10 cellular contexts compared by ENCODE assay signal in the genomic region with DNA sequence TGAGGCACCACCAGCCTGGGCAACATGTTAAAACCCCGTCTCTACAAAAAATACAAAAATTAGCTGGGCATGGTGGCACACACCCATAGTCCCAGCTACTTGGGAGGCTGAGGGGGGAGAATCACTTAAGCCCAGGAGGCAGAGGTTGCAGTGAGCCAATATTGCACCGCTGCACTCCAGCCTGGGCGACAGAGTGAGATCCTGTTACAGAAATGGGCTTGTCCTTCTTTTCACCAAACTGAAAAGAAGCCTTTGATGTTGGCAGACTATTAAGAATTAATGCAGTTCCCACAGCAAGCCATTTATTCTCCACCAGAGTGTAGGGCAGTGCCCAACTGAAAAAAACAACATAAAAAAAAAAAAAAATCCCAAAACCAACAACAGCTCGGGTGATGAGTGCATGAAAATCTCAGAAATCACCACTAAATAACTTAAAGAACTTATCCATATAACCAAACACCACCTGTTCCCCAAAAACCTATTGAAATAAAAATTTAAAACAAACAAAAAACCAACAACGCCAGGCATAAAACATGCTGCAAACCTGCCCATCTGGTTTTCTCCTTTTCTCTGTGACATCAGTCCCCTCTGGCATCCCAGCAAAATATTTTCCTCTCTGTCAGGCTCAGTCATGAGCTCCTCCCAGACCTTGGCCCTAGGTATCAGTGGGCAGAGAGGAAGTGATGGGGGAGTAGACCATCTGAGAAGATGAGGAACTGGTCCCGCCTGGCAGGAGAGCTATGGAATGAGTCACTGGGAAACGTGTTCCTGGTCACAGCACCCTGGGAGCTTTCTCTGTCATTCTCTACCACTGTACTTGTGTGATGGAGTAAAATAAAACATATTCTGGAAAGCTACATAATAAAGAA. TPM values are rescaled to one million over a fixed set of nuclear protein-coding genes. Genes with fewer than 3 reads are reported as not detected.
DNase-seq lines count a peak whose midpoint lies in the region; ATAC-seq, FAIRE-seq and TF ChIP-seq lines count a peak whose summit lies in the region.
"Had no signal": no experiment of that assay in that cellular context is flagged by ENCODE, and none has a peak within 500 bp of the region (broad histone marks: within the 10 kb centered on the region; RNA-seq: fewer than 3 reads in every experiment).

No MANE protein-coding gene starts in this region.

- TF ChIP-seq RAD21 in GM12878 (IDR thresholded peaks at IDR 0.05; ENCODE audit: insufficient read depth, low read depth, low read length) = no peak

- H3K4me1 ChIP-seq in BE2C (no peaks in the 10 kb centered on the region; the same call in 1 of the 2 replicates), GM12878 (ENCODE audit: control insufficient read depth, insufficient read depth, low read length) (peaks cover 4% of the 10 kb centered on the region; the same call in 1 of the 2 replicates), lower lobe of right lung (peaks cover 9% of the 10 kb centered on the region), spleen (peaks cover 4 to 57% (median 26%) of the 10 kb centered on the region in 6 donors)

- DNase-seq in BE2C (peak; percentile 30), LHCN-M2 (ENCODE audit: low read depth) (peak; percentile 74), GM12878 (ENCODE audit: low read depth, low spot score) (no peak), lower lobe of right lung (no peak), NCI-H1048 (lab: John Stamatoyannopoulos, UW) (no peak), DMS114 treated with DMSO at 0.1 percent for 48 hours (lab: John Stamatoyannopoulos, UW; ENCODE audit: unreplicated experiment) (no peak), spleen (no peak)
- DNase-seq: activated effector memory CD4-positive, alpha-beta T cell treated with anti-CD3 and anti-CD28 coated beads, Interleukin-2, amount 50 U/mL, for 16 hours; stimulated activated naive CD8-positive, alpha-beta T cell treated with anti-CD3 and anti-CD28 coated beads, Interleukin-15, amount 100 ng/mL, for 72 hours had no signal

- H3K4me3 ChIP-seq in BE2C (ENCODE audit: low read depth, low read length) (no peak overlapping the region), GM12878 (no peak overlapping the region), lower lobe of right lung (no peak overlapping the region), spleen (no peak overlapping the region)

- TF ChIP-seq CTCF in BE2C (IDR thresholded peaks at IDR 0.05; ENCODE audit: low read depth, low read length) (no peak), GM12878 (IDR thresholded peaks at IDR 0.05 in 2 of 3, conservative IDR thresholded peaks at IDR 0.05 in 1 of 3; ENCODE audit: control insufficient read depth in 2 of 3, extremely low read depth in 1 of 3, insufficient read depth in 1 of 3, low read depth in 3 of 3, low read length in 3 of 3) (no peak), lower lobe of right lung (IDR thresholded peaks at IDR 0.05) (no peak), spleen (IDR thresholded peaks at IDR 0.05 in 8 of 11, conservative IDR thresholded peaks at IDR 0.05 in 3 of 11) (no peak)

- intact Hi-C loops in GM12878 (cut with micrococcal nuclease; ENCODE audit: unreplicated experiment) (no loop called here), lower lobe of right lung (cut with DNase I) (no loop called here), spleen (cut with DNase I; ENCODE audit: low total_unique reads) (no loop called here)

- no peak overlapping the region for H3K4me2 ChIP-seq in GM12878 (ENCODE audit: control insufficient read depth, insufficient read depth)

- no TSS peak for BruUV-seq in GM12878 (replicated peaks; lab: Mats Ljungman, UMichigan)

- FAIRE-seq in GM12878 (lab: Jason Lieb, UNC) = no peak

- CTCF ChIA-PET in GM12878 (lab: Yijun Ruan, JAX) = interaction anchor here (0.6 to 2.7 kb wide), 10 partner anchors 11 to 157 kb away, joined by 3 to 9 read pairs (median 4); partner anchors contain the start of gene DYNLL1

- ATAC-seq in GM12878 (peak; percentile 3; the same call in 1 of the 3 replicates), lower lobe of right lung (peak; percentile 19 to 40), GM21529 (IDR thresholded peaks at IDR 0.05; ENCODE audit: unreplicated experiment) (no peak)
- ATAC-seq: stimulated activated naive CD8-positive, alpha-beta T cell treated with anti-CD3 and anti-CD28 coated beads, Interleukin-15, amount 100 ng/mL, for 72 hours had no signal

- no peak for TF ChIP-seq EP300 in GM12878 (IDR thresholded peaks at IDR 0.05; ENCODE audit: borderline replicate concordance in 1 of 2, control insufficient read depth in 1 of 2, low read depth in 2 of 2, low read length in 2 of 2)

- peaks cover 10% of the 10 kb centered on the region for H3K79me2 ChIP-seq in GM12878 (ENCODE audit: control insufficient read depth, insufficient read depth, low read length)

- SMC1A ChIA-PET in GM12878 (lab: Charles Lee; ENCODE audit: uncharacterized antibody, unreplicated experiment) = interaction anchor here (1.3 kb wide), 1 partner anchor 9 kb away, joined by 3 read pairs; no protein-coding TSS in a partner anchor

- H2AFZ ChIP-seq in GM12878 (ENCODE audit: control insufficient read depth, low read depth, low read length) = no peak overlapping the region

- no peaks in the 10 kb centered on the region for H4K20me1 ChIP-seq in GM12878 (ENCODE audit: control insufficient read depth, insufficient read depth)

- H3K27ac ChIP-seq in GM12878 (ENCODE audit: control insufficient read depth, insufficient read depth) (no peak overlapping the region), lower lobe of right lung (no peak overlapping the region), spleen (peak overlapping the region in 2 of 8 donors; percentile 3 to 22)

- RAD21 ChIA-PET in GM12878 (lab: Charles Lee; ENCODE audit: unreplicated experiment) = interaction anchor here (0.7 kb wide), 1 partner anchor 23 kb away, joined by 6 read pairs; no protein-coding TSS in a partner anchor

- in situ Hi-C loops in GM12878 (cut with MboI) = no loop called here

- H3K9me3 ChIP-seq in BE2C = no peaks in the 10 kb centered on the region
- no peaks in the 10 kb centered on the region for H3K9me3 ChIP-seq in GM12878 (replicated peaks; ENCODE audit: control insufficient read depth, insufficient read depth, low read length)
- H3K9me3 ChIP-seq in lower lobe of right lung = no peaks in the 10 kb centered on the region
- H3K9me3 ChIP-seq in spleen = no peaks in the 10 kb centered on the region

- H3K27me3 ChIP-seq in BE2C (no peaks in the 10 kb centered on the region), GM12878 (replicated peaks in 1 of 2; ENCODE audit: control insufficient read depth in 2 of 2, insufficient read depth in 2 of 2, low read length in 1 of 2) (no peaks in the 10 kb centered on the region), lower lobe of right lung (ENCODE audit: low read depth) (no peaks in the 10 kb centered on the region), spleen (replicated peaks in 1 of 7) (no peaks in the 10 kb centered on the region)

- H3K9ac ChIP-seq in GM12878 (ENCODE audit: control insufficient read depth, insufficient read depth, low read length) = no peak overlapping the region

- POLR2A ChIA-PET in GM12878 (lab: Charles Lee) = interaction anchor here (0.6 to 2.0 kb wide), 5 partner anchors 11 to 64 kb away, joined by 4 to 7 read pairs (median 4); no protein-coding TSS in a partner anchor

- TF ChIP-seq POLR2A in GM12878 (IDR thresholded peaks at IDR 0.05; ENCODE audit: low read depth, low read length) (no peak), spleen (IDR thresholded peaks at IDR 0.05) (no peak)

- WGBS in GM12878 (ENCODE audit: insufficient coverage, insufficient replicate concordance, low lambda C conversion rate, missing lambda C conversion rate) = 54% methylated on average over 7 of the region's 7 CpGs
- WGBS in spleen, 5 donors = 57 to 67% (median 61%) methylated on average over 7 of the region's 7 CpGs

- H3K36me3 ChIP-seq in BE2C (no peaks in the 10 kb centered on the region), GM12878 (ENCODE audit: control insufficient read depth in 2 of 2, insufficient read depth in 2 of 2, low read length in 1 of 2) (no peaks in the 10 kb centered on the region), lower lobe of right lung (no peaks in the 10 kb centered on the region), spleen (no peaks in the 10 kb centered on the region)

RNA-seq across cellular contexts. Expression of gene SRSF9, which starts 4.8 kb away (rescaled TPM):
- 624 TPM for polyA plus RNA-seq in BE2C (2012; ENCODE audit: insufficient read depth, insufficient read length, low read depth)
- total RNA-seq in LHCN-M2 (2014; rRNA removed) (170 and 172 TPM in 2 replicates), GM12878 (2014; rRNA removed) (141 and 182 TPM in 2 replicates), GM12878 (2014; rRNA removed; fragmentation: Illumina TruSeq; extraction: Trizol) (180 and 190 TPM in 2 replicates), GM12878 (2021) (231 and 241 TPM in 2 replicates), lower lobe of right lung (115 TPM), spleen (100 to 1,000 TPM; 107 to 166 (median 142) TPM)
- 221 TPM for polyA plus RNA-seq in LHCN-M2 (2012)
- 119 and 121 TPM in 2 replicates for total RNA-seq in GM12878 (2013; cell fraction: nucleolus; rRNA removed)
- polyA plus RNA-seq in GM12878 (2011; ENCODE audit: low read depth) = 121 TPM
- polyA plus RNA-seq in GM12878 (2011; rRNA removed) (173 and 179 TPM in 2 replicates), GM12878 (2014; fragmentation: Illumina TruSeq; extraction: Trizol) (146 and 153 TPM in 2 replicates), GM12878 (2014; fragmentation: Nextera tagmentation; extraction: Ambion mirVana) (10 to 100 TPM; 56.2 to 96.4 TPM), GM12878 (2014; rRNA removed) (251 and 272 TPM in 2 replicates), GM12878 (2016; fragmentation: Nextera tagmentation; extraction: Ambion mirVana) (100 to 1,000 TPM; 422 to 510 TPM), spleen (100 to 1,000 TPM; 119 to 160 (median 143) TPM)
- 125 and 127 TPM in 2 replicates for polyA plus RNA-seq in GM12878 (2011; cell fraction: cytosol; rRNA removed)
- polyA plus RNA-seq in GM12878 (2011; cell fraction: nucleus; rRNA removed) = 131 and 153 TPM in 2 replicates
- polyA plus RNA-seq in GM12878 (2012) = 138 and 188 TPM in 2 replicates
- polyA minus RNA-seq in GM12878 (2011; rRNA and poly(A)+ RNA removed) = 81.3 and 89.2 TPM in 2 replicates
- 52.2 and 56.4 TPM in 2 replicates for polyA minus RNA-seq in GM12878 (2011; cell fraction: cytosol; rRNA and poly(A)+ RNA removed)
- polyA minus RNA-seq in GM12878 (2011; cell fraction: nucleus; rRNA and poly(A)+ RNA removed) = 48.6 and 67.9 TPM in 2 replicates

RNA-seq across cellular contexts. Expression of gene DYNLL1, which starts 21.6 kb away (rescaled TPM):
- 707 TPM for polyA plus RNA-seq in BE2C (2012; ENCODE audit: insufficient read depth, insufficient read length, low read depth)
- total RNA-seq in LHCN-M2 (2014; rRNA removed) (308 and 404 TPM in 2 replicates), GM12878 (2014; rRNA removed) (217 and 280 TPM in 2 replicates), GM12878 (2014; rRNA removed; fragmentation: Illumina TruSeq; extraction: Trizol) (341 and 355 TPM in 2 replicates), GM12878 (2021) (239 and 249 TPM in 2 replicates), lower lobe of right lung (285 TPM), spleen (100 to 1,000 TPM in 6 of 7 donors, 10 to 100 TPM in 1; 84.1 to 220 (median 152) TPM)
- polyA plus RNA-seq in LHCN-M2 (2012) = 1,028 TPM
- 40.6 and 44.1 TPM in 2 replicates for total RNA-seq in GM12878 (2013; cell fraction: nucleolus; rRNA removed)
- polyA plus RNA-seq in GM12878 (2011; ENCODE audit: low read depth) = 278 TPM
- polyA plus RNA-seq in GM12878 (2011; rRNA removed) (366 and 389 TPM in 2 replicates), GM12878 (2014; fragmentation: Illumina TruSeq; extraction: Trizol) (351 and 393 TPM in 2 replicates), GM12878 (2014; fragmentation: Nextera tagmentation; extraction: Ambion mirVana) (100 to 1,000 TPM; 744 to 796 TPM), GM12878 (2014; rRNA removed) (342 and 435 TPM in 2 replicates), GM12878 (2016; fragmentation: Nextera tagmentation; extraction: Ambion mirVana) (100 to 1,000 TPM; 586 to 593 TPM), spleen (100 to 1,000 TPM; 164 to 338 (median 313) TPM)
- 326 and 330 TPM in 2 replicates for polyA plus RNA-seq in GM12878 (2011; cell fraction: cytosol; rRNA removed)
- 212 and 217 TPM in 2 replicates for polyA plus RNA-seq in GM12878 (2011; cell fraction: nucleus; rRNA removed)
- polyA plus RNA-seq in GM12878 (2012) = 234 and 299 TPM in 2 replicates
- polyA minus RNA-seq in GM12878 (2011; rRNA and poly(A)+ RNA removed) = 73.6 and 113 TPM in 2 replicates
- 63.4 and 68.0 TPM in 2 replicates for polyA minus RNA-seq in GM12878 (2011; cell fraction: cytosol; rRNA and poly(A)+ RNA removed)
- 38.3 and 49.9 TPM in 2 replicates for polyA minus RNA-seq in GM12878 (2011; cell fraction: nucleus; rRNA and poly(A)+ RNA removed)

RNA-seq across cellular contexts. Expression of gene GATC, which starts 28.1 kb away (rescaled TPM):
- 28.9 TPM for polyA plus RNA-seq in BE2C (2012; ENCODE audit: insufficient read depth, insufficient read length, low read depth)
- total RNA-seq in LHCN-M2 (2014; rRNA removed) (24.3 TPM in 2 replicates), GM12878 (2014; rRNA removed) (20.1 and 22.7 TPM in 2 replicates), GM12878 (2014; rRNA removed; fragmentation: Illumina TruSeq; extraction: Trizol) (21.7 and 22.0 TPM in 2 replicates), GM12878 (2021) (33.6 and 40.3 TPM in 2 replicates), lower lobe of right lung (31.7 TPM), spleen (10 to 100 TPM; 16.1 to 26.0 (median 23.3) TPM)
- polyA plus RNA-seq in LHCN-M2 (2012) = 10.6 TPM
- 21.0 and 21.2 TPM in 2 replicates for total RNA-seq in GM12878 (2013; cell fraction: nucleolus; rRNA removed)
- polyA plus RNA-seq in GM12878 (2011; ENCODE audit: low read depth) = 6.1 TPM
- polyA plus RNA-seq in GM12878 (2011; rRNA removed) (29.8 and 39.8 TPM in 2 replicates), GM12878 (2014; fragmentation: Illumina TruSeq; extraction: Trizol) (24.2 and 29.7 TPM in 2 replicates), GM12878 (2014; fragmentation: Nextera tagmentation; extraction: Ambion mirVana) (1 to 10 TPM; 5.1 to 9.6 TPM), GM12878 (2014; rRNA removed) (14.5 and 17.2 TPM in 2 replicates), GM12878 (2016; fragmentation: Nextera tagmentation; extraction: Ambion mirVana) (10 to 100 TPM; 27.2 to 31.6 TPM), spleen (10 to 100 TPM in 1 of 3 donors, 1 to 10 TPM in 2; 7.0 to 12.4 (median 8.9) TPM)
- 20.2 and 23.5 TPM in 2 replicates for polyA plus RNA-seq in GM12878 (2011; cell fraction: cytosol; rRNA removed)
- polyA plus RNA-seq in GM12878 (2011; cell fraction: nucleus; rRNA removed) = 21.3 and 23.0 TPM in 2 replicates
- polyA plus RNA-seq in GM12878 (2012) = 12.6 TPM in 2 replicates
- polyA minus RNA-seq in GM12878 (2011; rRNA and poly(A)+ RNA removed) = 15.2 and 16.9 TPM in 2 replicates
- 6.0 and 8.0 TPM in 2 replicates for polyA minus RNA-seq in GM12878 (2011; cell fraction: cytosol; rRNA and poly(A)+ RNA removed)
- 4.5 and 6.3 TPM in 2 replicates for polyA minus RNA-seq in GM12878 (2011; cell fraction: nucleus; rRNA and poly(A)+ RNA removed)

RNA-seq across cellular contexts. Expression of gene TRIAP1, which starts 28.1 kb away (rescaled TPM):
- polyA plus RNA-seq in BE2C (2012; ENCODE audit: insufficient read depth, insufficient read length, low read depth) = 73.5 TPM
- total RNA-seq in LHCN-M2 (2014; rRNA removed) = 52.1 and 59.5 TPM in 2 replicates
- 49.8 TPM for polyA plus RNA-seq in LHCN-M2 (2012)
- 9.6 and 13.1 TPM in 2 replicates for total RNA-seq in GM12878 (2013; cell fraction: nucleolus; rRNA removed)
- 44.8 and 52.4 TPM in 2 replicates for total RNA-seq in GM12878 (2014; rRNA removed)
- total RNA-seq in GM12878 (2014; rRNA removed; fragmentation: Illumina TruSeq; extraction: Trizol) = 57.0 and 60.0 TPM in 2 replicates
- total RNA-seq in GM12878 (2021) = 49.1 and 52.4 TPM in 2 replicates
- 53.9 TPM for polyA plus RNA-seq in GM12878 (2011; ENCODE audit: low read depth)
- polyA plus RNA-seq in GM12878 (2011; rRNA removed) = 92.7 and 128 TPM in 2 replicates
- 30.2 and 35.4 TPM in 2 replicates for polyA plus RNA-seq in GM12878 (2011; cell fraction: cytosol; rRNA removed)
- 25.1 and 25.4 TPM in 2 replicates for polyA plus RNA-seq in GM12878 (2011; cell fraction: nucleus; rRNA removed)
- 45.2 and 60.5 TPM in 2 replicates for polyA plus RNA-seq in GM12878 (2012)
- 68.9 and 81.6 TPM in 2 replicates for polyA plus RNA-seq in GM12878 (2014; fragmentation: Illumina TruSeq; extraction: Trizol)
- 100 to 1,000 TPM; 308 to 346 TPM for polyA plus RNA-seq in GM12878 (2014; fragmentation: Nextera tagmentation; extraction: Ambion mirVana)
- polyA plus RNA-seq in GM12878 (2014; rRNA removed) = 56.6 and 60.9 TPM in 2 replicates
- polyA plus RNA-seq in GM12878 (2016; fragmentation: Nextera tagmentation; extraction: Ambion mirVana) = 100 to 1,000 TPM; 174 to 189 TPM
- 15.7 and 19.7 TPM in 2 replicates for polyA minus RNA-seq in GM12878 (2011; rRNA and poly(A)+ RNA removed)
- polyA minus RNA-seq in GM12878 (2011; cell fraction: cytosol; rRNA and poly(A)+ RNA removed) = 11.6 and 13.4 TPM in 2 replicates
- polyA minus RNA-seq in GM12878 (2011; cell fraction: nucleus; rRNA and poly(A)+ RNA removed) = 9.3 and 10.2 TPM in 2 replicates
- total RNA-seq in lower lobe of right lung = 20.4 TPM
- total RNA-seq in spleen = 10 to 100 TPM; 10.2 to 15.9 (median 12.9) TPM
- 10 to 100 TPM; 31.0 to 35.9 (median 34.1) TPM for polyA plus RNA-seq in spleen

RNA-seq across cellular contexts. Expression of gene COX6A1, which starts 36.4 kb away (rescaled TPM):
- polyA plus RNA-seq in BE2C (2012; ENCODE audit: insufficient read depth, insufficient read length, low read depth) = 2,740 TPM
- total RNA-seq in LHCN-M2 (2014; rRNA removed) (378 and 392 TPM in 2 replicates), GM12878 (2014; rRNA removed) (929 and 945 TPM in 2 replicates), GM12878 (2014; rRNA removed; fragmentation: Illumina TruSeq; extraction: Trizol) (406 and 408 TPM in 2 replicates), GM12878 (2021) (411 and 444 TPM in 2 replicates), lower lobe of right lung (263 TPM), spleen (100 to 1,000 TPM; 182 to 427 (median 190) TPM)
- polyA plus RNA-seq in LHCN-M2 (2012) = 695 TPM
- total RNA-seq in GM12878 (2013; cell fraction: nucleolus; rRNA removed) = 62.1 and 62.4 TPM in 2 replicates
- 201 TPM for polyA plus RNA-seq in GM12878 (2011; ENCODE audit: low read depth)
- polyA plus RNA-seq in GM12878 (2011; rRNA removed) (485 and 767 TPM in 2 replicates), GM12878 (2014; fragmentation: Illumina TruSeq; extraction: Trizol) (243 and 574 TPM in 2 replicates), GM12878 (2014; fragmentation: Nextera tagmentation; extraction: Ambion mirVana) (1,000 to 10,000 TPM; 2,509 to 2,723 TPM), GM12878 (2014; rRNA removed) (1,110 and 1,170 TPM in 2 replicates), GM12878 (2016; fragmentation: Nextera tagmentation; extraction: Ambion mirVana) (1,000 to 10,000 TPM; 1,109 to 1,208 TPM), spleen (100 to 1,000 TPM; 382 to 551 (median 480) TPM)
- 1,553 and 1,830 TPM in 2 replicates for polyA plus RNA-seq in GM12878 (2011; cell fraction: cytosol; rRNA removed)
- polyA plus RNA-seq in GM12878 (2011; cell fraction: nucleus; rRNA removed) = 1,659 and 2,699 TPM in 2 replicates
- 432 and 455 TPM in 2 replicates for polyA plus RNA-seq in GM12878 (2012)
- polyA minus RNA-seq in GM12878 (2011; rRNA and poly(A)+ RNA removed) = 290 and 435 TPM in 2 replicates
- polyA minus RNA-seq in GM12878 (2011; cell fraction: cytosol; rRNA and poly(A)+ RNA removed) = 96.6 and 139 TPM in 2 replicates
- 215 and 226 TPM in 2 replicates for polyA minus RNA-seq in GM12878 (2011; cell fraction: nucleus; rRNA and poly(A)+ RNA removed)

Comparison
In these comparisons a context has a peak if more than half of its experiments do, and no peak if none do; other contexts are left out.
1. DNase-seq: peak in BE2C (single experiment) and LHCN-M2 (single experiment); none in GM12878 (single experiment), lower lobe of right lung (single experiment), NCI-H1048 (single experiment), DMS114 treated with DMSO at 0.1 percent for 48 hours (single experiment) and spleen (single experiment).